ENCODE assay signal across 33 cellular contexts in genomic region chr4:160375746-160376452, GRCh38.
DNase-seq lines count a peak whose midpoint lies in the region; ATAC-seq and TF ChIP-seq lines count a peak whose summit lies in the region.
"Had no signal": no experiment of that assay in that cellular context is flagged by ENCODE, and none has a peak within 500 bp of the region (broad histone marks: within the 10 kb centered on the region; RNA-seq: fewer than 3 reads in every experiment).

No MANE protein-coding gene starts in this region.

- no peak for TF ChIP-seq POLR2A in breast epithelium (IDR thresholded peaks at IDR 0.05)

- TF ChIP-seq CTCF in MCF 10A (IDR thresholded peaks at IDR 0.05; ENCODE audit: unreplicated experiment) (no peak), breast epithelium (IDR thresholded peaks at IDR 0.05) (no peak), astrocyte of the spinal cord (IDR thresholded peaks at IDR 0.05; ENCODE audit: low read depth, low read length) (no peak)

- H3K36me3 Mint-ChIP-seq in MCF 10A (ENCODE audit: insufficient read depth, unreplicated experiment): no peaks in the 10 kb centered on the region
- H3K36me3 Mint-ChIP-seq: activated CD8-positive, alpha-beta memory T cell treated with anti-CD3 and anti-CD28 coated beads, Interleukin-2, amount 10 ng/mL, durations not matched to agents 7 days and 5 days; activated naive CD8-positive, alpha-beta T cell treated with anti-CD3 and anti-CD28 coated beads, Interleukin-2, amount 10 ng/mL, durations not matched to agents 7 days and 5 days; CD4-positive, alpha-beta memory T cell; natural killer cell treated with Interleukin-12 subunit alpha and Interleukin-12 subunit beta and Interleukin-15 and Interleukin-18, amount 100 ng/mL, for 72 hours; stimulated activated memory B cell treated with anti-CD40 and anti-IgM and Interleukin-4, amounts not matched to agents 10 μg/mL and 1 μg/mL and 100 μg/mL, for 72 hours had no signal

- no TSS peak for BruUV-seq in MCF 10A (replicated peaks; lab: Mats Ljungman, UMichigan)

- H3K4me1 ChIP-seq in breast epithelium: no peaks in the 10 kb centered on the region
- H3K4me1 ChIP-seq: ascending aorta, gastrocnemius medialis, lower lobe of right lung, SJSA1, upper lobe of right lung had no signal

- no peak overlapping the region for H3K27ac ChIP-seq in breast epithelium
- no peak overlapping the region for H3K27ac ChIP-seq in substantia nigra (ENCODE audit: low read depth, low read length, poor library complexity, severe bottlenecking)
- H3K27ac ChIP-seq: ascending aorta, gastrocnemius medialis, lower lobe of right lung, SJSA1, skin epidermis, upper lobe of right lung had no signal

- no peaks in the 10 kb centered on the region for H3K9me3 ChIP-seq in breast epithelium
- H3K9me3 ChIP-seq: ascending aorta, gastrocnemius medialis, lower lobe of right lung, mucosa of descending colon, SJSA1, upper lobe of right lung had no signal

- no peak overlapping the region for H3K27ac Mint-ChIP-seq in MCF 10A (ENCODE audit: low read depth, unreplicated experiment)
- H3K27ac Mint-ChIP-seq: activated B cell treated with CpG ODN at 0.5 μM for 24 hours; activated CD8-positive, alpha-beta memory T cell treated with anti-CD3 and anti-CD28 coated beads, Interleukin-2, amount 10 ng/mL, durations not matched to agents 7 days and 5 days; activated naive CD8-positive, alpha-beta T cell treated with anti-CD3 and anti-CD28 coated beads, Interleukin-2, amount 10 ng/mL, durations not matched to agents 7 days and 5 days; B cell; CD4-positive, alpha-beta memory T cell; natural killer cell treated with Interleukin-12 subunit alpha and Interleukin-12 subunit beta and Interleukin-15 and Interleukin-18, amount 100 ng/mL, for 72 hours; stimulated activated memory B cell treated with anti-CD40 and anti-IgM and Interleukin-4, amounts not matched to agents 10 μg/mL and 1 μg/mL and 100 μg/mL, for 72 hours had no signal

- DNase-seq in MCF 10A (ENCODE audit: unreplicated experiment): peak; percentile 61
- DNase-seq in breast epithelium (ENCODE audit: low spot score in 2 of 2): no peak
- DNase-seq in astrocyte of the spinal cord (ENCODE audit: low read depth, low spot score): peak; percentile 28
- DNase-seq in medulla oblongata (ENCODE audit: extremely low spot score): peak; percentile 3
- DNase-seq in activated T-cell treated with anti-CD3 and anti-CD28 coated beads, Interleukin-2, amount 50 U/mL, for 1 hour: no peak
- no peak for DNase-seq in 8988T
- no peak for DNase-seq in substantia nigra (lab: John Stamatoyannopoulos, UW)
- DNase-seq: activated B cell treated with CpG ODN at 0.5 μM for 24 hours; activated CD8-positive, alpha-beta memory T cell treated with anti-CD3 and anti-CD28 coated beads, Interleukin-2, amount 10 ng/mL, durations not matched to agents 7 days and 5 days; activated gamma-delta T cell treated with Interleukin-2 at 50 U/mL for 16 hours; activated naive CD8-positive, alpha-beta T cell treated with anti-CD3 and anti-CD28 coated beads, Interleukin-2, amount 10 ng/mL, durations not matched to agents 7 days and 5 days; activated T-cell treated with anti-CD3 and anti-CD28 coated beads, Interleukin-2, amount 50 U/mL, for 48 hours; CD4-positive, alpha-beta memory T cell; dermis blood vessel endothelial cell; gastrocnemius medialis; KBM-7; lower lobe of right lung; mucosa of descending colon; NCI-H1417; NCI-H2029 treated with DMSO at 0.1 percent for 48 hours; NCI-H2227 treated with DMSO at 0.1 percent for 48 hours; NCI-H748 treated with DMSO at 0.1 percent for 48 hours; occipital lobe; RPMI8226; upper lobe of right lung had no signal

- H3K9me3 Mint-ChIP-seq in MCF 10A (ENCODE audit: unreplicated experiment): no peaks in the 10 kb centered on the region

- H3K36me3 ChIP-seq in breast epithelium: no peaks in the 10 kb centered on the region
- H3K36me3 ChIP-seq: ascending aorta, gastrocnemius medialis, lower lobe of right lung, SJSA1, upper lobe of right lung had no signal

- H3K4me1 Mint-ChIP-seq in MCF 10A (ENCODE audit: insufficient read depth, unreplicated experiment): no peaks in the 10 kb centered on the region
- H3K4me1 Mint-ChIP-seq: activated B cell treated with CpG ODN at 0.5 μM for 24 hours; activated CD8-positive, alpha-beta memory T cell treated with anti-CD3 and anti-CD28 coated beads, Interleukin-2, amount 10 ng/mL, durations not matched to agents 7 days and 5 days; activated naive CD8-positive, alpha-beta T cell treated with anti-CD3 and anti-CD28 coated beads, Interleukin-2, amount 10 ng/mL, durations not matched to agents 7 days and 5 days; B cell; CD4-positive, alpha-beta memory T cell; central memory CD8-positive, alpha-beta T cell; stimulated activated memory B cell treated with anti-CD40 and anti-IgM and Interleukin-4, amounts not matched to agents 10 μg/mL and 1 μg/mL and 100 μg/mL, for 72 hours had no signal

- H3K4me3 ChIP-seq in breast epithelium (no peak overlapping the region), astrocyte of the spinal cord (ENCODE audit: low read depth, low read length) (no peak overlapping the region)
- H3K4me3 ChIP-seq: ascending aorta, gastrocnemius medialis, lower lobe of right lung, mucosa of descending colon, SJSA1, skin epidermis, upper lobe of right lung had no signal

- POLR2A ChIA-PET in MCF 10A (lab: Yijun Ruan, JAX): no interaction called here

- CTCF ChIA-PET in MCF 10A (lab: Yijun Ruan, JAX): interaction anchor here (0.6 to 1.2 kb wide), 3 partner anchors 26 to 424 kb away, joined by 3 to 4 read pairs (median 3); no protein-coding TSS in a partner anchor

- no peak for ATAC-seq in GM21367 (IDR thresholded peaks at IDR 0.05; ENCODE audit: unreplicated experiment)
- ATAC-seq: activated CD8-positive, alpha-beta memory T cell treated with anti-CD3 and anti-CD28 coated beads, Interleukin-2, amount 10 ng/mL, durations not matched to agents 7 days and 5 days; gastrocnemius medialis; lower lobe of right lung; mucosa of descending colon; natural killer cell treated with Interleukin-12 subunit alpha and Interleukin-12 subunit beta and Interleukin-15 and Interleukin-18, amount 100 ng/mL, for 72 hours; stimulated activated memory B cell treated with anti-CD40 and anti-IgM and Interleukin-4, amounts not matched to agents 10 μg/mL and 1 μg/mL and 100 μg/mL, for 72 hours; upper lobe of right lung had no signal

- no peak overlapping the region for H3K4me3 Mint-ChIP-seq in MCF 10A (ENCODE audit: unreplicated experiment)
- H3K4me3 Mint-ChIP-seq: activated B cell treated with CpG ODN at 0.5 μM for 24 hours; activated CD8-positive, alpha-beta memory T cell treated with anti-CD3 and anti-CD28 coated beads, Interleukin-2, amount 10 ng/mL, durations not matched to agents 7 days and 5 days; activated naive CD8-positive, alpha-beta T cell treated with anti-CD3 and anti-CD28 coated beads, Interleukin-2, amount 10 ng/mL, durations not matched to agents 7 days and 5 days; B cell; CD4-positive, alpha-beta memory T cell; central memory CD8-positive, alpha-beta T cell; natural killer cell treated with Interleukin-12 subunit alpha and Interleukin-12 subunit beta and Interleukin-15 and Interleukin-18, amount 100 ng/mL, for 72 hours; stimulated activated memory B cell treated with anti-CD40 and anti-IgM and Interleukin-4, amounts not matched to agents 10 μg/mL and 1 μg/mL and 100 μg/mL, for 72 hours had no signal

- in situ Hi-C loops in astrocyte of the spinal cord (cut with HindIII; ENCODE audit: low sequenced_read_pairs): no loop called here

- H3K27me3 ChIP-seq in breast epithelium: no peaks in the 10 kb centered on the region
- H3K27me3 ChIP-seq: ascending aorta, gastrocnemius medialis, SJSA1, upper lobe of right lung had no signal

- H3K27me3 Mint-ChIP-seq in MCF 10A (ENCODE audit: insufficient read depth, unreplicated experiment): no peaks in the 10 kb centered on the region
- H3K27me3 Mint-ChIP-seq: activated B cell treated with CpG ODN at 0.5 μM for 24 hours; activated CD8-positive, alpha-beta memory T cell treated with anti-CD3 and anti-CD28 coated beads, Interleukin-2, amount 10 ng/mL, durations not matched to agents 7 days and 5 days; activated naive CD8-positive, alpha-beta T cell treated with anti-CD3 and anti-CD28 coated beads, Interleukin-2, amount 10 ng/mL, durations not matched to agents 7 days and 5 days; B cell; CD4-positive, alpha-beta memory T cell; central memory CD8-positive, alpha-beta T cell; natural killer cell treated with Interleukin-12 subunit alpha and Interleukin-12 subunit beta and Interleukin-15 and Interleukin-18, amount 100 ng/mL, for 72 hours; stimulated activated memory B cell treated with anti-CD40 and anti-IgM and Interleukin-4, amounts not matched to agents 10 μg/mL and 1 μg/mL and 100 μg/mL, for 72 hours had no signal

- intact Hi-C loops in MCF 10A (cut with micrococcal nuclease) (no loop called here), breast epithelium (cut with DNase I; ENCODE audit: low total_unique reads) (no loop called here)

Comparison
In these comparisons a context has a peak if more than half of its experiments do, and no peak if none do; other contexts are left out.
1. DNase-seq: peak in MCF 10A (single experiment), astrocyte of the spinal cord (single experiment) and medulla oblongata (single experiment); none in breast epithelium (0 of 2), activated T-cell treated with anti-CD3 and anti-CD28 coated beads, Interleukin-2, amount 50 U/mL, for 1 hour (single experiment), 8988T (single experiment) and substantia nigra (0 of 49).